Comparison of ENCODE assay signal across 35 cellular contexts in the genomic region with DNA sequence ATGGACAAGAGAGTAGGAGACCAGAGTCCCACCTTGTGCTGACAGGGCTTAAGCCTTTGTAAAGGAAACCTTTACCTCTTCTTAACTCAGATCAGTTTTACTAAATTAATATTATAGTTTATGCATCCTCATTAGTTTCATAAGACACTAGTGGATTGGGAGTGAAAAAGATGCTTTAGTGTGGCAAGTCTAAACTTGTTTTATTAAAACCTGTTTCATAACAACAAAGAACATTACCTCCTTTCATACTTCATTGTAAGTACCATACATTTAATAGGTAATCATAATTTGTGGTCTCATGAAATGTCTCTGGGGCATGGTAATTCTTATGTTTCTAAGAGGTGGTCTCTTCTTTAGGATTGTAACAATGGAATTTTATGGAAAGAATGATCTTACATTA.
"Had no signal": no experiment of that assay in that cellular context is flagged by ENCODE, and none has a peak within 500 bp of the region (broad histone marks: within the 10 kb centered on the region; RNA-seq: fewer than 3 reads in every experiment).

No MANE protein-coding gene starts in this region.

- H3K27ac Mint-ChIP-seq: activated CD8-positive, alpha-beta T cell treated with anti-CD3 and anti-CD28 coated beads for 36 hours; activated naive CD8-positive, alpha-beta T cell treated with anti-CD3 and anti-CD28 coated beads for 36 hours; activated T-cell treated with anti-CD3 and anti-CD28 coated beads, Interleukin-2, amount 50 U/mL, for 72 hours; activated T-helper 17 cell treated with anti-CD3 and anti-CD28 coated beads, Interleukin-2, amount 50 U/mL, for 72 hours; T-cell had no signal

- H3K4me3 ChIP-seq: MG63, Peyer's patch had no signal

- H3K9me3 Mint-ChIP-seq: activated CD8-positive, alpha-beta T cell treated with anti-CD3 and anti-CD28 coated beads for 36 hours; activated naive CD8-positive, alpha-beta T cell treated with anti-CD3 and anti-CD28 coated beads for 36 hours; activated T-cell treated with anti-CD3 and anti-CD28 coated beads, Interleukin-2, amount 50 U/mL, for 72 hours; activated T-helper 17 cell treated with anti-CD3 and anti-CD28 coated beads, Interleukin-2, amount 50 U/mL, for 72 hours; T-cell had no signal

- H3K4me3 Mint-ChIP-seq: activated CD8-positive, alpha-beta T cell treated with anti-CD3 and anti-CD28 coated beads for 36 hours; activated naive CD8-positive, alpha-beta T cell treated with anti-CD3 and anti-CD28 coated beads for 36 hours; activated T-cell treated with anti-CD3 and anti-CD28 coated beads, Interleukin-2, amount 50 U/mL, for 72 hours; activated T-helper 17 cell treated with anti-CD3 and anti-CD28 coated beads, Interleukin-2, amount 50 U/mL, for 72 hours; T-cell had no signal

- H3K27me3 Mint-ChIP-seq: activated CD8-positive, alpha-beta T cell treated with anti-CD3 and anti-CD28 coated beads for 36 hours; activated naive CD8-positive, alpha-beta T cell treated with anti-CD3 and anti-CD28 coated beads for 36 hours; activated T-helper 17 cell treated with anti-CD3 and anti-CD28 coated beads, Interleukin-2, amount 50 U/mL, for 72 hours; T-cell had no signal

- H3K4me1 Mint-ChIP-seq: activated naive CD8-positive, alpha-beta T cell treated with anti-CD3 and anti-CD28 coated beads for 36 hours; T-cell had no signal

- H3K27me3 ChIP-seq: brain microvascular endothelial cell, MG63, Peyer's patch had no signal

- DNase-seq: activated CD4-positive, alpha-beta T cell treated with anti-CD3 and anti-CD28 coated beads for 1 hour; activated CD4-positive, alpha-beta T cell treated with anti-CD3 and anti-CD28 coated beads for 48 hours; activated CD4-positive, CD25-positive, alpha-beta regulatory T cell; activated CD8-positive, alpha-beta T cell treated with anti-CD3 and anti-CD28 coated beads for 36 hours; activated effector memory CD4-positive, alpha-beta T cell treated with anti-CD3 and anti-CD28 coated beads, Interleukin-2, amount 50 U/mL, for 16 hours; activated naive CD4-positive, alpha-beta T cell; activated naive CD4-positive, alpha-beta T cell treated with anti-CD3 and anti-CD28 coated beads, Interleukin-2, amount 50 U/mL, for 16 hours; activated naive CD8-positive, alpha-beta T cell treated with anti-CD3 and anti-CD28 coated beads for 36 hours; activated T-cell treated with anti-CD3 and anti-CD28 coated beads, Interleukin-2, amount 50 U/mL, for 1 hour; activated T-cell treated with anti-CD3 and anti-CD28 coated beads, Interleukin-2, amount 50 U/mL, for 72 hours; amniotic stem cell; aorta; brain microvascular endothelial cell; Karpas-422; KBM-7; MG63; NCI-H1048; NCI-H1417; NCI-H146; NCI-H187; NCI-H2029 treated with DMSO at 0.1 percent for 48 hours; NCI-H2107; NCI-H226; NCI-H510A; NCI-H526; NCI-H748 treated with DMSO at 0.1 percent for 48 hours; NK-92 treated with Interleukin-12 subunit alpha and Interleukin-12 subunit beta, amount 100 ng/mL, for 24 hours; PC-3; Peyer's patch; RPMI8226; SIG-M5; T-cell; T1000; WERI-Rb-1 had no signal
